ENCODE assay signal across 24 cellular contexts in the genomic region with DNA sequence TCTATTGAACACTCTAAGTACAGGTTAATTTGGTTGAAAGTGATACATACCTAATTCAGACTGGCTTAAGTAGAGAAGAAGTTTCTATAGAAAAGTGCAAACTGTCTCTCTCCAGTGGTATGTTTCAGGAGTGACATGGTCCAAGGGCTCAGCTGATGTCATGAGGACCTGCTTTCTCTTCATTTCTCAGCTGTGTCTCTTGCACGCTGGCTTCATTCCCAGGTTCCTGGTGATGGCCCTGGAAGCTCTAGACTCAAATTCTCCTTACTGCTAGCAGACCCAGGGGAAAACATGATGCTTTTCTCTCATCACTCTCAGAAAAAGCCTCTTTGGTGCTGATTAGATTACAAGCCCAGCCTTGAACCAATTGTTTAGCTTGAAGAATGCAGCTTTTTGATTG.
"Had no signal": no experiment of that assay in that cellular context is flagged by ENCODE, and none has a peak within 500 bp of the region (broad histone marks: within the 10 kb centered on the region; RNA-seq: fewer than 3 reads in every experiment).

No MANE protein-coding gene starts in this region.

- H3K79me2 ChIP-seq: hepatocyte, parathyroid adenoma had no signal

- H3K4me3 ChIP-seq: colonic mucosa, esophagus muscularis mucosa, hepatocyte, lung, smooth muscle cell, suprapubic skin, transverse colon, upper lobe of right lung, uterus had no signal

- H3K36me3 ChIP-seq: colonic mucosa, esophagus muscularis mucosa, suprapubic skin, transverse colon, upper lobe of right lung, uterus had no signal

- H3K9me3 ChIP-seq: colonic mucosa, esophagus muscularis mucosa, suprapubic skin, transverse colon, upper lobe of right lung, uterus had no signal

- H3K4me2 ChIP-seq: hepatocyte, smooth muscle cell had no signal

- H3K27me3 ChIP-seq: colonic mucosa, esophagus muscularis mucosa, hepatocyte, suprapubic skin, transverse colon, upper lobe of right lung, uterus had no signal

- H3K4me1 ChIP-seq: colonic mucosa, parathyroid adenoma, uterus had no signal

- H3K27ac Mint-ChIP-seq: dendritic cell treated with granulocyte-macrophage colony-stimulating factor and Interleukin-4, amounts not matched to agents 40 ng/mL and 50 ng/mL, for 4 days; endodermal cell; memory B cell; natural killer cell; progenitor cell of endocrine pancreas had no signal

- DNase-seq: colonic mucosa; effector CD8-positive, alpha-beta T cell; endodermal cell; left colon; natural killer cell; stimulated activated CD4-positive, alpha-beta T cell treated with anti-CD3 and anti-CD28 coated beads, Interleukin-12 subunit alpha, Interleukin-12 subunit beta, amount 100 ng/mL, for 4 hours; stimulated activated CD4-positive, alpha-beta T cell treated with anti-CD3 and anti-CD28 coated beads, Interleukin-1b, Interleukin-23, amount 100 ng/mL, for 48 hours; stimulated activated CD4-positive, alpha-beta T cell treated with anti-CD3 and anti-CD28 coated beads, Interleukin-4, amount 100 ng/mL, for 1 hour; stimulated activated CD8-positive, alpha-beta memory T cell treated with anti-CD3 and anti-CD28 coated beads, Interleukin-4, amount 100 ng/mL, for 48 hours; stimulated activated naive CD4-positive, alpha-beta T cell; stimulated activated naive CD8-positive, alpha-beta T cell treated with anti-CD3 and anti-CD28 coated beads, Interleukin-15, amount 100 ng/mL, for 72 hours; transverse colon; upper lobe of right lung; uterus had no signal

- H3K9me3 Mint-ChIP-seq: dendritic cell treated with granulocyte-macrophage colony-stimulating factor and Interleukin-4, amounts not matched to agents 40 ng/mL and 50 ng/mL, for 4 days; endodermal cell; natural killer cell; stimulated activated naive CD8-positive, alpha-beta T cell treated with anti-CD3 and anti-CD28 coated beads, Interleukin-15, amount 100 ng/mL, for 72 hours had no signal

- H3K9ac ChIP-seq: parathyroid adenoma had no signal

- H3K27me3 Mint-ChIP-seq: memory B cell; progenitor cell of endocrine pancreas; stimulated activated naive CD8-positive, alpha-beta T cell treated with anti-CD3 and anti-CD28 coated beads, Interleukin-15, amount 100 ng/mL, for 72 hours had no signal

- H3K27ac ChIP-seq: colonic mucosa, esophagus muscularis mucosa, hepatocyte, parathyroid adenoma, suprapubic skin, transverse colon, upper lobe of right lung had no signal

- H2AFZ ChIP-seq: hepatocyte, parathyroid adenoma had no signal

- ATAC-seq: left colon; natural killer cell; stimulated activated naive CD8-positive, alpha-beta T cell treated with anti-CD3 and anti-CD28 coated beads, Interleukin-15, amount 100 ng/mL, for 72 hours; upper lobe of right lung had no signal

- H3K4me3 Mint-ChIP-seq: dendritic cell treated with granulocyte-macrophage colony-stimulating factor and Interleukin-4, amounts not matched to agents 40 ng/mL and 50 ng/mL, for 4 days; endodermal cell; memory B cell; natural killer cell; neural crest cell; stimulated activated naive CD8-positive, alpha-beta T cell treated with anti-CD3 and anti-CD28 coated beads, Interleukin-15, amount 100 ng/mL, for 72 hours had no signal

- H3K36me3 Mint-ChIP-seq: memory B cell, natural killer cell had no signal
